ENCODE assay signal across 13 cellular contexts in genomic region chr12:110252716-110253115, GRCh38. TPM values are rescaled to one million over a fixed set of nuclear protein-coding genes. Genes with fewer than 3 reads are reported as not detected.
DNase-seq lines count a peak whose midpoint lies in the region; ATAC-seq and TF ChIP-seq lines count a peak whose summit lies in the region.
"Had no signal": no experiment of that assay in that cellular context is flagged by ENCODE, and none has a peak within 500 bp of the region (broad histone marks: within the 10 kb centered on the region; RNA-seq: fewer than 3 reads in every experiment).

No MANE protein-coding gene starts in this region.

- intact Hi-C loops in upper lobe of right lung (cut with DNase I) = no loop called here
- intact Hi-C loops in thyroid gland (cut with DNase I) = no loop called here

- no peaks in the 10 kb centered on the region for H3K36me3 ChIP-seq in gastroesophageal sphincter
- no peaks in the 10 kb centered on the region for H3K36me3 ChIP-seq in muscle layer of duodenum (ENCODE audit: control insufficient read depth in 1 of 2, insufficient read depth in 2 of 2, low read length in 2 of 2)
- no peaks in the 10 kb centered on the region for H3K36me3 ChIP-seq in upper lobe of right lung
- no peaks in the 10 kb centered on the region for H3K36me3 ChIP-seq in thyroid gland
- H3K36me3 ChIP-seq: BLaER1 had no signal

- H3K27me3 ChIP-seq in gastroesophageal sphincter (no peaks in the 10 kb centered on the region), muscle layer of duodenum (ENCODE audit: low read depth, low read length) (no peaks in the 10 kb centered on the region), upper lobe of right lung (no peaks in the 10 kb centered on the region), thyroid gland (no peaks in the 10 kb centered on the region)
- H3K27me3 ChIP-seq: BLaER1 had no signal

- TF ChIP-seq CTCF in gastroesophageal sphincter (IDR thresholded peaks at IDR 0.05) (no peak), upper lobe of right lung (IDR thresholded peaks at IDR 0.05) (no peak), thyroid gland (IDR thresholded peaks at IDR 0.05) (no peak)

- no peak for TF ChIP-seq EP300 in gastroesophageal sphincter (IDR thresholded peaks at IDR 0.05)

- H3K4me1 ChIP-seq in gastroesophageal sphincter (peaks cover 0 to 43% (median 6%) of the 10 kb centered on the region in 3 donors), muscle layer of duodenum (ENCODE audit: control insufficient read depth in 1 of 2, insufficient read depth in 2 of 2, low read length in 2 of 2) (peaks cover 10 to 25% of the 10 kb centered on the region in 2 donors), upper lobe of right lung (peaks cover 8% of the 10 kb centered on the region), thyroid gland (peaks cover 4 to 32% of the 10 kb centered on the region in 2 donors)

- peak overlapping the region in 3 of 4 donors; percentile 47 to 67 (median 55) for H3K27ac ChIP-seq in gastroesophageal sphincter
- peak overlapping the region; percentile 39 for H3K27ac ChIP-seq in muscle layer of duodenum (ENCODE audit: low read length)
- H3K27ac ChIP-seq in upper lobe of right lung = no peak overlapping the region
- peak overlapping the region in 1 of 3 donors; percentile 12 for H3K27ac ChIP-seq in thyroid gland
- H3K27ac ChIP-seq: BLaER1 had no signal

- peak; percentile 54 for DNase-seq in upper lobe of right lung
- DNase-seq in thyroid gland = no peak
- DNase-seq in DMS114 treated with DMSO at 0.1 percent for 48 hours (lab: John Stamatoyannopoulos, UW; ENCODE audit: unreplicated experiment) = no peak
- DNase-seq: activated CD4-positive, alpha-beta T cell treated with anti-CD3 and anti-CD28 coated beads, Interleukin-2, amount 10 ng/mL, durations not matched to agents 24 days and 14 days; activated naive CD8-positive, alpha-beta T cell treated with anti-CD3 and anti-CD28 coated beads, Interleukin-2, amount 10 ng/mL, durations not matched to agents 7 days and 5 days; kidney glomerular epithelial cell; NCI-H1048; SHP77 treated with DMSO at 0.1 percent for 48 hours had no signal

- no peak for TF ChIP-seq POLR2A in gastroesophageal sphincter (IDR thresholded peaks at IDR 0.05)
- TF ChIP-seq POLR2A in thyroid gland (IDR thresholded peaks at IDR 0.05) = no peak

- peak; percentile 26; the same call in 2 of the 3 replicates for ATAC-seq in SK-N-SH treated with all-trans-retinoic acid at 6 μM for 48 hours
- no peak for ATAC-seq in gastroesophageal sphincter
- no peak for ATAC-seq in upper lobe of right lung
- no peak for ATAC-seq in GM19452 (IDR thresholded peaks at IDR 0.05; ENCODE audit: unreplicated experiment)

- H3K4me3 ChIP-seq in gastroesophageal sphincter = no peak overlapping the region
- H3K4me3 ChIP-seq in muscle layer of duodenum (ENCODE audit: low read depth in 1 of 2, low read length in 2 of 2) = no peak overlapping the region
- no peak overlapping the region for H3K4me3 ChIP-seq in upper lobe of right lung
- no peak overlapping the region for H3K4me3 ChIP-seq in thyroid gland (replicated peaks in 1 of 3)
- H3K4me3 ChIP-seq: BLaER1 had no signal

- 50 to 100% methylated on average over 2 to 8 of the region's 9 CpGs for WGBS in gastroesophageal sphincter (ENCODE audit: low coverage in 1 of 2), 2 donors
- 87 to 88% methylated on average over 9 of the region's 9 CpGs for WGBS in thyroid gland, 2 donors

- H3K9me3 ChIP-seq in gastroesophageal sphincter (no peaks in the 10 kb centered on the region), muscle layer of duodenum (ENCODE audit: control insufficient read depth in 1 of 2, low read length in 2 of 2) (no peaks in the 10 kb centered on the region), upper lobe of right lung (no peaks in the 10 kb centered on the region), thyroid gland (no peaks in the 10 kb centered on the region)
- H3K9me3 ChIP-seq: BLaER1 had no signal

TF ChIP-seq in SK-N-SH treated with all-trans-retinoic acid at 6 μM for 48 hours, 23 proteins besides CTCF, POLR2A, EP300 and RAD21:
- TF ChIP-seq CSDC2 (CRISPR knock-in tag; IDR thresholded peaks at IDR 0.05) (no peak), CREB5 (CRISPR knock-in tag; IDR thresholded peaks at IDR 0.05; ENCODE audit: low read depth) (no peak), ESRRG (CRISPR knock-in tag; IDR thresholded peaks at IDR 0.05) (no peak)
- TF ChIP-seq, protein P1, sequence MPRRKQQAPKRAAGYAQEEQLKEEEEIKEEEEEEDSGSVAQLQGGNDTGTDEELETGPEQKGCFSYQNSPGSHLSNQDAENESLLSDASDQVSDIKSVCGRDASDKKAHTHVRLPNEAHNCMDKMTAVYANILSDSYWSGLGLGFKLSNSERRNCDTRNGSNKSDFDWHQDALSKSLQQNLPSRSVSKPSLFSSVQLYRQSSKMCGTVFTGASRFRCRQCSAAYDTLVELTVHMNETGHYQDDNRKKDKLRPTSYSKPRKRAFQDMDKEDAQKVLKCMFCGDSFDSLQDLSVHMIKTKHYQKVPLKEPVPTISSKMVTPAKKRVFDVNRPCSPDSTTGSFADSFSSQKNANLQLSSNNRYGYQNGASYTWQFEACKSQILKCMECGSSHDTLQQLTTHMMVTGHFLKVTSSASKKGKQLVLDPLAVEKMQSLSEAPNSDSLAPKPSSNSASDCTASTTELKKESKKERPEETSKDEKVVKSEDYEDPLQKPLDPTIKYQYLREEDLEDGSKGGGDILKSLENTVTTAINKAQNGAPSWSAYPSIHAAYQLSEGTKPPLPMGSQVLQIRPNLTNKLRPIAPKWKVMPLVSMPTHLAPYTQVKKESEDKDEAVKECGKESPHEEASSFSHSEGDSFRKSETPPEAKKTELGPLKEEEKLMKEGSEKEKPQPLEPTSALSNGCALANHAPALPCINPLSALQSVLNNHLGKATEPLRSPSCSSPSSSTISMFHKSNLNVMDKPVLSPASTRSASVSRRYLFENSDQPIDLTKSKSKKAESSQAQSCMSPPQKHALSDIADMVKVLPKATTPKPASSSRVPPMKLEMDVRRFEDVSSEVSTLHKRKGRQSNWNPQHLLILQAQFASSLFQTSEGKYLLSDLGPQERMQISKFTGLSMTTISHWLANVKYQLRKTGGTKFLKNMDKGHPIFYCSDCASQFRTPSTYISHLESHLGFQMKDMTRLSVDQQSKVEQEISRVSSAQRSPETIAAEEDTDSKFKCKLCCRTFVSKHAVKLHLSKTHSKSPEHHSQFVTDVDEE (CRISPR knock-in tag; IDR thresholded peaks at IDR 0.05) = no peak

RNA-seq across cellular contexts. Expression of gene ATP2A2, which starts 28.3 kb away (rescaled TPM):
- total RNA-seq in gastroesophageal sphincter (100 to 1,000 TPM; 118 to 233 (median 163) TPM), upper lobe of right lung (173 TPM), thyroid gland (100 to 1,000 TPM; 126 to 220 (median 174) TPM)
